ENCODE assay signal across 30 cellular contexts in the genomic region with DNA sequence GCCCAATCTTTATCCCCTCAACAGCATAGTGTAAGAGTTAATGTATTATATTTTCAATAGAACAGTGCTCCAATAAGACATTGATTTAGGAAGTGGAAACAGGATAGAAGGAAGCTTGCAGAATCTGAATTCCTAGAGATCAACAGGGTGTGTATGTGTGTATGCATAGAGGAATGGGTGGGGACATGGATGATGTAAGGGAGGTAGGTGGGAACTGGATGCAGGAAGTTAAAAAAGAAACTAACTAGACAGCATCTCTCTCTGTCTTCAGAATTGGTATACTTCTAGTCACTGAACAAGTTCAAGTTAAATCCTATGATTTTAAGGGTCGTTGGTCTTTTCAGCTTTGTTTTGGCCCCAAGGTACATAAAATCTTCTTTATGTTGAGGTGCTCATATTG.
DNase-seq lines count a peak whose midpoint lies in the region; ATAC-seq and TF ChIP-seq lines count a peak whose summit lies in the region.
"Had no signal": no experiment of that assay in that cellular context is flagged by ENCODE, and none has a peak within 500 bp of the region (broad histone marks: within the 10 kb centered on the region; RNA-seq: fewer than 3 reads in every experiment).

No MANE protein-coding gene starts in this region.

- H3K4me3 ChIP-seq in OCI-LY7 (ENCODE audit: low read depth, low read length, poor library complexity, severe bottlenecking) (no peak overlapping the region), esophagus muscularis mucosa (no peak overlapping the region)
- H3K4me3 ChIP-seq: A549, body of pancreas, heart left ventricle, left lung, spleen, thyroid gland had no signal

- peak overlapping the region; percentile 14; the same call in 1 of the 2 replicates for H2AFZ ChIP-seq in OCI-LY7 (ENCODE audit: low read length)

- intact Hi-C loops in OCI-LY7 (cut with micrococcal nuclease; ENCODE audit: unreplicated experiment) (loop anchor here (10.0 kb wide), 1 partner anchor 318 kb away; no protein-coding TSS in a partner anchor), esophagus muscularis mucosa (cut with DNase I) (no loop called here)

- CTCF ChIA-PET in OCI-LY7 (lab: Charles Lee; ENCODE audit: unreplicated experiment): no interaction called here

- H3K79me2 ChIP-seq in OCI-LY7 (ENCODE audit: insufficient read depth, low read depth, low read length): no peaks in the 10 kb centered on the region

- no peaks in the 10 kb centered on the region for H3K27me3 ChIP-seq in foreskin keratinocyte
- H3K27me3 ChIP-seq in esophagus muscularis mucosa: no peaks in the 10 kb centered on the region
- H3K27me3 ChIP-seq: body of pancreas, heart left ventricle, left lung, spleen, thyroid gland had no signal

- no TSS peak for BruUV-seq in OCI-LY7 (replicated peaks; lab: Mats Ljungman, UMichigan)

- 80% methylated on average over 1 of the region's 1 CpG for WGBS in esophagus muscularis mucosa

- peak; percentile 25 for DNase-seq in A172 (ENCODE audit: low spot score)
- DNase-seq in OCI-LY7 (ENCODE audit: low spot score): no peak
- peak in 1 of 2 donors; percentile 13 for DNase-seq in foreskin keratinocyte
- no peak for DNase-seq in esophagus muscularis mucosa (ENCODE audit: extremely low spot score)
- DNase-seq in ureter (ENCODE audit: low spot score): no peak
- no peak for DNase-seq in NCI-H2081 (lab: John Stamatoyannopoulos, UW)
- DNase-seq in activated CD4-positive, CD25-positive, alpha-beta regulatory T cell (lab: John Stamatoyannopoulos, UW): no peak
- DNase-seq: activated CD4-positive, alpha-beta memory T cell treated with anti-CD3 and anti-CD28 coated beads for 36 hours; activated effector memory CD4-positive, alpha-beta T cell treated with anti-CD3 and anti-CD28 coated beads, Interleukin-2, amount 50 U/mL, for 16 hours; activated naive CD8-positive, alpha-beta T cell treated with anti-CD3 and anti-CD28 coated beads, Interleukin-2, amount 50 U/mL, for 24 hours; activated T-cell treated with anti-CD3 and anti-CD28 coated beads for 4 hours; body of pancreas; C1 segment of cervical spinal cord; effector memory CD4-positive, alpha-beta T cell; GDM1; heart left ventricle; HFFc6; Kasumi-1; left lung; naive thymus-derived CD8-positive, alpha-beta T cell; NCI-H1417 treated with DMSO at 0.1 percent for 48 hours; NCI-H510A; spleen; stimulated activated CD4-positive, alpha-beta T cell treated with anti-CD3 and anti-CD28 coated beads, Interleukin-4, amount 100 ng/mL, for 1 hour; stimulated activated naive CD8-positive, alpha-beta T cell treated with anti-CD3 and anti-CD28 coated beads, Interleukin-15, Interleukin-2, amounts not matched to agents 100 U/mL and 50 U/mL, for 24 hours; thyroid gland had no signal

- ATAC-seq in GM21723 (IDR thresholded peaks at IDR 0.05; ENCODE audit: unreplicated experiment): peak; percentile 48
- peak; percentile 25 for ATAC-seq in foreskin keratinocyte
- ATAC-seq: A549; activated naive CD8-positive, alpha-beta T cell treated with anti-CD3 and anti-CD28 coated beads, Interleukin-2, amount 50 U/mL, for 24 hours; body of pancreas; heart left ventricle; left lung; naive thymus-derived CD8-positive, alpha-beta T cell; SK-N-SH treated with all-trans-retinoic acid at 6 μM for 48 hours; stimulated activated naive CD8-positive, alpha-beta T cell treated with anti-CD3 and anti-CD28 coated beads, Interleukin-15, Interleukin-2, amounts not matched to agents 100 U/mL and 50 U/mL, for 24 hours; WTC11 had no signal

- H3K4me2 ChIP-seq in OCI-LY7 (ENCODE audit: low read length): no peak overlapping the region
- H3K4me2 ChIP-seq: A549 had no signal

- TF ChIP-seq CTCF in OCI-LY7 (conservative IDR thresholded peaks at IDR 0.05; ENCODE audit: low read length): no peak
- TF ChIP-seq CTCF in foreskin keratinocyte (conservative IDR thresholded peaks at IDR 0.05): no peak
- TF ChIP-seq CTCF in esophagus muscularis mucosa (IDR thresholded peaks at IDR 0.05): no peak

- H3K9me3 ChIP-seq in OCI-LY7 (ENCODE audit: low read length) (no peaks in the 10 kb centered on the region), esophagus muscularis mucosa (peaks cover 0 to 6% (median 0%) of the 10 kb centered on the region in 4 donors)
- H3K9me3 ChIP-seq: A549, body of pancreas, thyroid gland had no signal

- H3K4me1 ChIP-seq in OCI-LY7 (ENCODE audit: insufficient read depth, low read length, poor library complexity, severe bottlenecking) (no peaks in the 10 kb centered on the region), foreskin keratinocyte (no peaks in the 10 kb centered on the region), esophagus muscularis mucosa (no peaks in the 10 kb centered on the region)
- H3K4me1 ChIP-seq: A549, body of pancreas, heart left ventricle, left lung, spleen, thyroid gland had no signal

- H3K9me2 ChIP-seq in OCI-LY7 (ENCODE audit: insufficient read depth, low read length): no peaks in the 10 kb centered on the region

- no peak for TF ChIP-seq POLR2A in esophagus muscularis mucosa (IDR thresholded peaks at IDR 0.05; ENCODE audit: low read depth)

- no peak for TF ChIP-seq EP300 in esophagus muscularis mucosa (IDR thresholded peaks at IDR 0.05)

- H3K36me3 ChIP-seq in OCI-LY7 (ENCODE audit: insufficient read depth, low read length): no peaks in the 10 kb centered on the region
- no peaks in the 10 kb centered on the region for H3K36me3 ChIP-seq in esophagus muscularis mucosa
- H3K36me3 ChIP-seq: heart left ventricle, left lung, spleen, thyroid gland had no signal

- POLR2A ChIA-PET in OCI-LY7 (lab: Charles Lee): interaction anchor here (0.6 kb wide), 1 partner anchor 119 kb away, joined by 3 read pairs; no protein-coding TSS in a partner anchor

- no peaks in the 10 kb centered on the region for H4K20me1 ChIP-seq in OCI-LY7 (ENCODE audit: insufficient read depth, low read length)

- H3K27ac ChIP-seq in OCI-LY7 (ENCODE audit: low read depth, low read length, poor library complexity, severe bottlenecking): no peak overlapping the region
- no peak overlapping the region for H3K27ac ChIP-seq in foreskin keratinocyte
- no peak overlapping the region for H3K27ac ChIP-seq in esophagus muscularis mucosa (replicated peaks in 1 of 4)
- H3K27ac ChIP-seq: A549, body of pancreas, heart left ventricle, left lung, spleen, thyroid gland had no signal
